In the genomic region with DNA sequence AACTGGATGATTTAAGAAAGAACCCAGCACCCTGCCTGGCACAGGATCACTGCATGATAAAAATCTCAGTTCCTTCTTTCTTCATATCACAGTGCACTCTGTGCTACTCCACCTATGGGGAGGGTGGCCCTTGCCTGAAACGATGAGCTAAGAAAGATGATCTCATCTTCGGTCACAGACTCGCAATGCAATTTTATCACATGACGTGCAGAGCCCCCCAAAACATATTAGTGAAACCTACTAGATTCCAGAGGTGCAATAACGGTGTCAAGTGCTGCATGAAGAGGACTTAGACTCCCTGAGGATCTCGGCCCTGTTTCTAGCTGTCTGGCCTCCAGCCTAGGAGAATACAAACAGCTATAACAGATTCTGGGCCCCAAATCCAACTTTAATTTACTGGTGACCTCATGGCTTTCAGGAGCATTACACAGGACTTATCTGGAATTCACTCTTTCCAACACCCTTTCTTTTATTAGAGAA, we compare ENCODE assay signal across 13 cellular contexts.
DNase-seq lines count a peak whose midpoint lies in the region; ATAC-seq and TF ChIP-seq lines count a peak whose summit lies in the region.
"Had no signal": no experiment of that assay in that cellular context is flagged by ENCODE, and none has a peak within 500 bp of the region (broad histone marks: within the 10 kb centered on the region; RNA-seq: fewer than 3 reads in every experiment).

No MANE protein-coding gene starts in this region.

- ATAC-seq in GM18868 (IDR thresholded peaks at IDR 0.05; ENCODE audit: unreplicated experiment), result peak; percentile 89
- no peak for ATAC-seq in GM18505 (IDR thresholded peaks at IDR 0.05; ENCODE audit: unreplicated experiment)
- no peak for ATAC-seq in GM23338
- ATAC-seq: naive thymus-derived CD4-positive, alpha-beta T cell had no signal

- no peak overlapping the region; the same call in 1 of the 2 replicates for H3K27ac ChIP-seq in HEK293 (ENCODE audit: extremely low read depth, low read depth, low read length)
- H3K27ac ChIP-seq in suprapubic skin, result peak overlapping the region; percentile 46
- no peak overlapping the region for H3K27ac ChIP-seq in GM23338 (ENCODE audit: low read depth)
- H3K27ac ChIP-seq: SJCRH30 had no signal

- no peaks in the 10 kb centered on the region for H3K9me3 ChIP-seq in HEK293 (ENCODE audit: control insufficient read depth, insufficient read depth, low read depth, low read length)
- no peaks in the 10 kb centered on the region for H3K9me3 ChIP-seq in suprapubic skin
- H3K9me3 ChIP-seq: SJCRH30 had no signal

- DNase-seq in OCI-M1 (lab: John Stamatoyannopoulos, UW) (peak; percentile 1), suprapubic skin (ENCODE audit: low spot score in 2 of 2) (no peak), GM23338 (ENCODE audit: low spot score) (no peak), amniotic stem cell (lab: John Stamatoyannopoulos, UW) (no peak)
- DNase-seq: activated CD4-positive, alpha-beta T cell treated with anti-CD3 and anti-CD28 coated beads, Interleukin-2, amount 50 U/mL, for 48 hours; DMS53; naive thymus-derived CD4-positive, alpha-beta T cell; NCI-H2171 treated with DMSO at 0.1 percent for 48 hours; SJCRH30 had no signal

- H3K9me2 ChIP-seq in GM23338 (ENCODE audit: insufficient read depth), result no peaks in the 10 kb centered on the region

- POLR2A ChIA-PET in HEK293 (lab: Yijun Ruan, JAX), result no interaction called here

- no peak overlapping the region for H3K27ac Mint-ChIP-seq in GM23338
- H3K27ac Mint-ChIP-seq: naive thymus-derived CD4-positive, alpha-beta T cell; stimulated activated naive CD8-positive, alpha-beta T cell treated with anti-CD3 and anti-CD28 coated beads, Interleukin-15, Interleukin-2, amounts not matched to agents 100 ng/mL and 50 ng/mL, for 24 hours had no signal

- H3K27me3 ChIP-seq in suprapubic skin (no peaks in the 10 kb centered on the region), GM23338 (ENCODE audit: insufficient read depth) (no peaks in the 10 kb centered on the region)
- H3K27me3 ChIP-seq: SJCRH30 had no signal

- TF ChIP-seq POLR2A in suprapubic skin (IDR thresholded peaks at IDR 0.05), result no peak
- no peak for TF ChIP-seq POLR2A in GM18505 (IDR thresholded peaks at IDR 0.05; ENCODE audit: borderline replicate concordance, extremely low read depth, insufficient read depth, insufficient read length)

- no peaks in the 10 kb centered on the region for H3K27me3 Mint-ChIP-seq in GM23338 (ENCODE audit: insufficient read depth, low read depth, poor library complexity)
- H3K27me3 Mint-ChIP-seq: stimulated activated naive CD8-positive, alpha-beta T cell treated with anti-CD3 and anti-CD28 coated beads, Interleukin-15, Interleukin-2, amounts not matched to agents 100 ng/mL and 50 ng/mL, for 24 hours had no signal

- CTCF ChIA-PET in HEK293 (lab: Yijun Ruan, JAX), result no interaction called here

- H3K4me1 ChIP-seq in HEK293 (ENCODE audit: control insufficient read depth, insufficient read depth, low read length) (peaks cover 25% of the 10 kb centered on the region), suprapubic skin (peaks cover 28% of the 10 kb centered on the region), GM23338 (ENCODE audit: insufficient read depth) (peaks cover 9% of the 10 kb centered on the region; the same call in 1 of the 2 replicates)
- H3K4me1 ChIP-seq: SJCRH30 had no signal

- no peak overlapping the region for H3K4me2 ChIP-seq in GM23338

- H3F3A ChIP-seq in GM23338 (replicated peaks; ENCODE audit: low read depth), result no peaks in the 10 kb centered on the region

- H3K9me3 Mint-ChIP-seq in GM23338, result no peaks in the 10 kb centered on the region
- H3K9me3 Mint-ChIP-seq: naive thymus-derived CD4-positive, alpha-beta T cell; stimulated activated naive CD8-positive, alpha-beta T cell treated with anti-CD3 and anti-CD28 coated beads, Interleukin-15, Interleukin-2, amounts not matched to agents 100 ng/mL and 50 ng/mL, for 24 hours had no signal

- no peak overlapping the region for H2AFZ ChIP-seq in GM23338

- no peak for TF ChIP-seq EP300 in suprapubic skin (IDR thresholded peaks at IDR 0.05)

- H3K4me3 Mint-ChIP-seq in GM23338, result no peak overlapping the region
- H3K4me3 Mint-ChIP-seq: naive thymus-derived CD4-positive, alpha-beta T cell; stimulated activated naive CD8-positive, alpha-beta T cell treated with anti-CD3 and anti-CD28 coated beads, Interleukin-15, Interleukin-2, amounts not matched to agents 100 ng/mL and 50 ng/mL, for 24 hours had no signal

- no peaks in the 10 kb centered on the region for H3K36me3 Mint-ChIP-seq in GM23338 (ENCODE audit: low read depth)
- H3K36me3 Mint-ChIP-seq: naive thymus-derived CD4-positive, alpha-beta T cell had no signal

- no peak for TF ChIP-seq CTCF in HEK293 (tag by site-specific recombination; IDR thresholded peaks at IDR 0.05)
- no peak for TF ChIP-seq CTCF in suprapubic skin (IDR thresholded peaks at IDR 0.05)
- TF ChIP-seq CTCF in GM23338 (conservative IDR thresholded peaks at IDR 0.05; ENCODE audit: low read depth in 2 of 2), result no peak

- H3K4me1 Mint-ChIP-seq in GM23338, result peaks cover 18% of the 10 kb centered on the region; the same call in 2 of the 3 replicates

- H3K4me3 ChIP-seq in HEK293 (ENCODE audit: low read depth, low read length) (no peak overlapping the region), suprapubic skin (no peak overlapping the region), GM23338 (no peak overlapping the region)
- H3K4me3 ChIP-seq: SJCRH30 had no signal

- no peaks in the 10 kb centered on the region for H4K20me1 ChIP-seq in GM23338 (replicated peaks; ENCODE audit: insufficient read depth)

- no peaks in the 10 kb centered on the region for H3K79me2 ChIP-seq in GM23338 (replicated peaks; ENCODE audit: insufficient read depth)

- WGBS in suprapubic skin, result 52% methylated on average over 6 of the region's 6 CpGs

- H3K36me3 ChIP-seq in HEK293 (ENCODE audit: control insufficient read depth in 2 of 2, insufficient read depth in 1 of 2, low read length in 2 of 2) (no peaks in the 10 kb centered on the region), suprapubic skin (no peaks in the 10 kb centered on the region), GM23338 (ENCODE audit: insufficient read depth) (no peaks in the 10 kb centered on the region)
- H3K36me3 ChIP-seq: SJCRH30 had no signal

TF ChIP-seq in HEK293, 187 proteins besides CTCF, POLR2A, EP300 and RAD21 (continues in another document):
- TF ChIP-seq, protein P1, sequence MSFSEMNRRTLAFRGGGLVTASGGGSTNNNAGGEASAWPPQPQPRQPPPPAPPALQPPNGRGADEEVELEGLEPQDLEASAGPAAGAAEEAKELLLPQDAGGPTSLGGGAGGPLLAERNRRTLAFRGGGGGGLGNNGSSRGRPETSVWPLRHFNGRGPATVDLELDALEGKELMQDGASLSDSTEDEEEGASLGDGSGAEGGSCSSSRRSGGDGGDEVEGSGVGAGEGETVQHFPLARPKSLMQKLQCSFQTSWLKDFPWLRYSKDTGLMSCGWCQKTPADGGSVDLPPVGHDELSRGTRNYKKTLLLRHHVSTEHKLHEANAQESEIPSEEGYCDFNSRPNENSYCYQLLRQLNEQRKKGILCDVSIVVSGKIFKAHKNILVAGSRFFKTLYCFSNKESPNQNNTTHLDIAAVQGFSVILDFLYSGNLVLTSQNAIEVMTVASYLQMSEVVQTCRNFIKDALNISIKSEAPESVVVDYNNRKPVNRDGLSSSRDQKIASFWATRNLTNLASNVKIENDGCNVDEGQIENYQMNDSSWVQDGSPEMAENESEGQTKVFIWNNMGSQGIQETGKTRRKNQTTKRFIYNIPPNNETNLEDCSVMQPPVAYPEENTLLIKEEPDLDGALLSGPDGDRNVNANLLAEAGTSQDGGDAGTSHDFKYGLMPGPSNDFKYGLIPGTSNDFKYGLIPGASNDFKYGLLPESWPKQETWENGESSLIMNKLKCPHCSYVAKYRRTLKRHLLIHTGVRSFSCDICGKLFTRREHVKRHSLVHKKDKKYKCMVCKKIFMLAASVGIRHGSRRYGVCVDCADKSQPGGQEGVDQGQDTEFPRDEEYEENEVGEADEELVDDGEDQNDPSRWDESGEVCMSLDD (tag by site-specific recombination; IDR thresholded peaks at IDR 0.05), result peak; percentile 80
- peak; percentile 68; the same call in 1 of the 2 replicates for TF ChIP-seq ZFP37 (tag by site-specific recombination; IDR thresholded peaks at IDR 0.05)

TF ChIP-seq in GM23338, 12 proteins besides CTCF, POLR2A, EP300 and RAD21 (continues in another document):
- no peak for TF ChIP-seq ZNF114 (CRISPR knock-in tag; IDR thresholded peaks at IDR 0.05)
- TF ChIP-seq EZH2 (IDR thresholded peaks at IDR 0.05; ENCODE audit: low read depth, unreplicated experiment), result no peak
- TF ChIP-seq CREB1 (CRISPR knock-in tag; IDR thresholded peaks at IDR 0.05; ENCODE audit: low read depth), result no peak
- TF ChIP-seq, protein P2, sequence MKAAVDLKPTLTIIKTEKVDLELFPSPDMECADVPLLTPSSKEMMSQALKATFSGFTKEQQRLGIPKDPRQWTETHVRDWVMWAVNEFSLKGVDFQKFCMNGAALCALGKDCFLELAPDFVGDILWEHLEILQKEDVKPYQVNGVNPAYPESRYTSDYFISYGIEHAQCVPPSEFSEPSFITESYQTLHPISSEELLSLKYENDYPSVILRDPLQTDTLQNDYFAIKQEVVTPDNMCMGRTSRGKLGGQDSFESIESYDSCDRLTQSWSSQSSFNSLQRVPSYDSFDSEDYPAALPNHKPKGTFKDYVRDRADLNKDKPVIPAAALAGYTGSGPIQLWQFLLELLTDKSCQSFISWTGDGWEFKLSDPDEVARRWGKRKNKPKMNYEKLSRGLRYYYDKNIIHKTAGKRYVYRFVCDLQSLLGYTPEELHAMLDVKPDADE (IDR thresholded peaks at IDR 0.05), result no peak
